14 cellular contexts compared by ENCODE assay signal in the genomic region with DNA sequence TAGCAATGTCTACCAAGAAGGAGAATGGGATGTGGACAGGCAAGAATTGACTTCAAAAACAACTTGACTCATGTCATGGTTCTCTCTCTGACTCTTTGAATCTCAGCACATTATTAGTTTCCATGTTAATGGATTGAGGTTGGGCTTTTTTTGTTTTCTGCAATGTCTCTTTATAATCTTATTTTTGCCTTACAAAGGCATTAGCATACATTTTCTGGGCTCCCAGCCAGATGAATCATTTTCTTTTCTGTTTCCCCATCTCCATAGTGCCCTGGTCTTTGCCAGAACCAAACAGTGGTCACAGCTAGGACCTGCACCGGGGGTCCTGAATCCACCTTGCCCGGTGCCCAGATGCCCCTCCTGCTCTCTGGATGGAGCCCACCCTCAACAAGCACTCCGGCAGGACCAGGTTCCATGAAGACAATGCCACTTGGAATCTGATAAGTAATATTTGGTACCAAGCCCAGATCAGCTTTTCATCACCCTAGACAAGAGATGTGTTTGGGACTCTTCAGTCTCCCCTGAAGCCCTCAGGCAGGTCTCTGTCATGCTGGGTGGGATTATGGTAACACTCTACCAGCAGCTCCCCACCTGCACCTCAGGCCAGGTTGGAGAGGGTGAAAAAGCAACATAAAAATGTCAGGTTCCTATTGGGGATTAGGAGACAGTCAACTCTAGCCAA.
DNase-seq lines count a peak whose midpoint lies in the region; ATAC-seq, FAIRE-seq and TF ChIP-seq lines count a peak whose summit lies in the region.
"Had no signal": no experiment of that assay in that cellular context is flagged by ENCODE, and none has a peak within 500 bp of the region (broad histone marks: within the 10 kb centered on the region; RNA-seq: fewer than 3 reads in every experiment).

No MANE protein-coding gene starts in this region.

- H3K4me1 Mint-ChIP-seq in Calu3 (ENCODE audit: low read depth, unreplicated experiment): peaks cover 20% of the 10 kb centered on the region
- H3K4me1 Mint-ChIP-seq: activated T-helper 17 cell treated with anti-CD3 and anti-CD28 coated beads, Interleukin-2, amount 50 U/mL, for 72 hours had no signal

- H3K27me3 ChIP-seq in GM12878 (replicated peaks in 1 of 2; ENCODE audit: control insufficient read depth in 2 of 2, insufficient read depth in 2 of 2, low read length in 1 of 2): no peaks in the 10 kb centered on the region
- H3K27me3 ChIP-seq in WERI-Rb-1 (ENCODE audit: insufficient read depth, low read depth, severe bottlenecking): no peaks in the 10 kb centered on the region
- H3K27me3 ChIP-seq: sigmoid colon had no signal

- no peak for TF ChIP-seq RAD21 in GM12878 (IDR thresholded peaks at IDR 0.05; ENCODE audit: insufficient read depth, low read depth, low read length)

- no peak overlapping the region for H3K4me3 Mint-ChIP-seq in Calu3 (ENCODE audit: low read depth, unreplicated experiment)
- H3K4me3 Mint-ChIP-seq: activated T-helper 17 cell treated with anti-CD3 and anti-CD28 coated beads, Interleukin-2, amount 50 U/mL, for 72 hours had no signal

- H3K27me3 Mint-ChIP-seq in Calu3 (ENCODE audit: unreplicated experiment): peaks cover 14% of the 10 kb centered on the region

- no peaks in the 10 kb centered on the region for H3K9me3 Mint-ChIP-seq in Calu3 (ENCODE audit: low read depth, unreplicated experiment)
- H3K9me3 Mint-ChIP-seq: activated T-helper 17 cell treated with anti-CD3 and anti-CD28 coated beads, Interleukin-2, amount 50 U/mL, for 72 hours had no signal

- intact Hi-C loops in Calu3 (cut with micrococcal nuclease; ENCODE audit: unreplicated experiment) (no loop called here), GM12878 (cut with micrococcal nuclease; ENCODE audit: unreplicated experiment) (no loop called here)

- BruUV-seq in Calu3 (replicated peaks; lab: Mats Ljungman, UMichigan) (no TSS peak), GM12878 (replicated peaks; lab: Mats Ljungman, UMichigan) (no TSS peak)

- H3K27ac ChIP-seq in GM12878 (ENCODE audit: control insufficient read depth, insufficient read depth): no peak overlapping the region
- H3K27ac ChIP-seq in WERI-Rb-1: no peak overlapping the region
- H3K27ac ChIP-seq: sigmoid colon had no signal

- no peak overlapping the region for H2AFZ ChIP-seq in GM12878 (ENCODE audit: control insufficient read depth, low read depth, low read length)

- ATAC-seq in GM12878 (no peak), HG02973 (IDR thresholded peaks at IDR 0.05; ENCODE audit: unreplicated experiment) (no peak)
- ATAC-seq: activated T-helper 17 cell treated with anti-CD3 and anti-CD28 coated beads, Interleukin-2, amount 50 U/mL, for 72 hours had no signal

- TF ChIP-seq CTCF in Calu3 (IDR thresholded peaks at IDR 0.05; ENCODE audit: unreplicated experiment) (no peak), GM12878 (IDR thresholded peaks at IDR 0.05 in 2 of 3, conservative IDR thresholded peaks at IDR 0.05 in 1 of 3; ENCODE audit: control insufficient read depth in 2 of 3, extremely low read depth in 1 of 3, insufficient read depth in 1 of 3, low read depth in 3 of 3, low read length in 3 of 3) (no peak), WERI-Rb-1 (IDR thresholded peaks at IDR 0.05; ENCODE audit: low read depth, low read length) (no peak)

- no peaks in the 10 kb centered on the region for H3K36me3 ChIP-seq in GM12878 (ENCODE audit: control insufficient read depth in 2 of 2, insufficient read depth in 2 of 2, low read length in 1 of 2)
- H3K36me3 ChIP-seq in WERI-Rb-1: no peaks in the 10 kb centered on the region
- H3K36me3 ChIP-seq: sigmoid colon had no signal

- 3% methylated on average over 3 of the region's 3 CpGs for WGBS in GM12878 (ENCODE audit: insufficient coverage, insufficient replicate concordance, low lambda C conversion rate, missing lambda C conversion rate)

- no peaks in the 10 kb centered on the region for H4K20me1 ChIP-seq in GM12878 (ENCODE audit: control insufficient read depth, insufficient read depth)

- POLR2A ChIA-PET in GM12878 (lab: Charles Lee): no interaction called here

- no peaks in the 10 kb centered on the region for H3K79me2 ChIP-seq in GM12878 (ENCODE audit: control insufficient read depth, insufficient read depth, low read length)

- FAIRE-seq in GM12878 (lab: Jason Lieb, UNC): peak; percentile 85
- FAIRE-seq: TTC549 had no signal

- H3K9ac ChIP-seq in GM12878 (ENCODE audit: control insufficient read depth, insufficient read depth, low read length): no peak overlapping the region

- DNase-seq in Calu3 (peak; percentile 74), NCI-H1092 treated with DMSO at 0.1 percent for 48 hours (lab: John Stamatoyannopoulos, UW) (peak; percentile 90), GM12878 (ENCODE audit: low read depth, low spot score) (no peak), left kidney (ENCODE audit: low read depth, low spot score) (peak; percentile 45), WERI-Rb-1 (no peak), OCI-M1 (lab: John Stamatoyannopoulos, UW) (no peak), SK-N-DZ (ENCODE audit: low spot score) (no peak)
- DNase-seq: DMS53; effector CD8-positive, alpha-beta T cell; sigmoid colon had no signal

- no peaks in the 10 kb centered on the region for H3K9me3 ChIP-seq in GM12878 (replicated peaks; ENCODE audit: control insufficient read depth, insufficient read depth, low read length)
- no peaks in the 10 kb centered on the region for H3K9me3 ChIP-seq in WERI-Rb-1 (ENCODE audit: severe bottlenecking)

- RAD21 ChIA-PET in GM12878 (lab: Charles Lee; ENCODE audit: unreplicated experiment): no interaction called here

- no peak for TF ChIP-seq EP300 in GM12878 (IDR thresholded peaks at IDR 0.05; ENCODE audit: borderline replicate concordance in 1 of 2, control insufficient read depth in 1 of 2, low read depth in 2 of 2, low read length in 2 of 2)

- H3K36me3 Mint-ChIP-seq in Calu3 (ENCODE audit: insufficient read depth, unreplicated experiment): peaks cover 13% of the 10 kb centered on the region

- H3K4me3 ChIP-seq in GM12878 (no peak overlapping the region), WERI-Rb-1 (ENCODE audit: low read depth, low read length) (no peak overlapping the region)
- H3K4me3 ChIP-seq: lung, sigmoid colon had no signal

- H3K4me2 ChIP-seq in GM12878 (ENCODE audit: control insufficient read depth, insufficient read depth): no peak overlapping the region

- CTCF ChIA-PET in Calu3 (lab: Charles Lee): interaction anchor here (0.6 to 1.3 kb wide), 2 partner anchors 9 to 745 kb away, joined by 3 read pairs; no protein-coding TSS in a partner anchor
- CTCF ChIA-PET in GM12878 (lab: Yijun Ruan, JAX): no interaction called here

- H3K4me1 ChIP-seq in GM12878 (ENCODE audit: control insufficient read depth, insufficient read depth, low read length): no peaks in the 10 kb centered on the region
- H3K4me1 ChIP-seq: sigmoid colon had no signal

- in situ Hi-C loops in GM12878 (cut with MboI): no loop called here

- peak overlapping the region; percentile 33 for H3K27ac Mint-ChIP-seq in Calu3 (ENCODE audit: unreplicated experiment)
- H3K27ac Mint-ChIP-seq: activated T-helper 17 cell treated with anti-CD3 and anti-CD28 coated beads, Interleukin-2, amount 50 U/mL, for 72 hours had no signal

- no peak for TF ChIP-seq POLR2A in GM12878 (IDR thresholded peaks at IDR 0.05; ENCODE audit: low read depth, low read length)

- SMC1A ChIA-PET in GM12878 (lab: Charles Lee; ENCODE audit: uncharacterized antibody, unreplicated experiment): no interaction called here

TF ChIP-seq in GM12878, 131 proteins besides CTCF, POLR2A, EP300 and RAD21 (continues in another document):
- TF ChIP-seq, protein P1, sequence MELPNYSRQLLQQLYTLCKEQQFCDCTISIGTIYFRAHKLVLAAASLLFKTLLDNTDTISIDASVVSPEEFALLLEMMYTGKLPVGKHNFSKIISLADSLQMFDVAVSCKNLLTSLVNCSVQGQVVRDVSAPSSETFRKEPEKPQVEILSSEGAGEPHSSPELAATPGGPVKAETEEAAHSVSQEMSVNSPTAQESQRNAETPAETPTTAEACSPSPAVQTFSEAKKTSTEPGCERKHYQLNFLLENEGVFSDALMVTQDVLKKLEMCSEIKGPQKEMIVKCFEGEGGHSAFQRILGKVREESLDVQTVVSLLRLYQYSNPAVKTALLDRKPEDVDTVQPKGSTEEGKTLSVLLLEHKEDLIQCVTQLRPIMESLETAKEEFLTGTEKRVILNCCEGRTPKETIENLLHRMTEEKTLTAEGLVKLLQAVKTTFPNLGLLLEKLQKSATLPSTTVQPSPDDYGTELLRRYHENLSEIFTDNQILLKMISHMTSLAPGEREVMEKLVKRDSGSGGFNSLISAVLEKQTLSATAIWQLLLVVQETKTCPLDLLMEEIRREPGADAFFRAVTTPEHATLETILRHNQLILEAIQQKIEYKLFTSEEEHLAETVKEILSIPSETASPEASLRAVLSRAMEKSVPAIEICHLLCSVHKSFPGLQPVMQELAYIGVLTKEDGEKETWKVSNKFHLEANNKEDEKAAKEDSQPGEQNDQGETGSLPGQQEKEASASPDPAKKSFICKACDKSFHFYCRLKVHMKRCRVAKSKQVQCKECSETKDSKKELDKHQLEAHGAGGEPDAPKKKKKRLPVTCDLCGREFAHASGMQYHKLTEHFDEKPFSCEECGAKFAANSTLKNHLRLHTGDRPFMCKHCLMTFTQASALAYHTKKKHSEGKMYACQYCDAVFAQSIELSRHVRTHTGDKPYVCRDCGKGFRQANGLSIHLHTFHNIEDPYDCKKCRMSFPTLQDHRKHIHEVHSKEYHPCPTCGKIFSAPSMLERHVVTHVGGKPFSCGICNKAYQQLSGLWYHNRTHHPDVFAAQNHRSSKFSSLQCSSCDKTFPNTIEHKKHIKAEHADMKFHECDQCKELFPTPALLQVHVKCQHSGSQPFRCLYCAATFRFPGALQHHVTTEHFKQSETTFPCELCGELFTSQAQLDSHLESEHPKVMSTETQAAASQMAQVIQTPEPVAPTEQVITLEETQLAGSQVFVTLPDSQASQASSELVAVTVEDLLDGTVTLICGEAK (IDR thresholded peaks at IDR 0.05; ENCODE audit: borderline replicate concordance): no peak
- no peak for TF ChIP-seq EED (IDR thresholded peaks at IDR 0.05; ENCODE audit: low read depth)
- TF ChIP-seq TCF3 (IDR thresholded peaks at IDR 0.05; ENCODE audit: borderline replicate concordance, insufficient read depth, low read depth, low read length): no peak
- TF ChIP-seq, protein P2, sequence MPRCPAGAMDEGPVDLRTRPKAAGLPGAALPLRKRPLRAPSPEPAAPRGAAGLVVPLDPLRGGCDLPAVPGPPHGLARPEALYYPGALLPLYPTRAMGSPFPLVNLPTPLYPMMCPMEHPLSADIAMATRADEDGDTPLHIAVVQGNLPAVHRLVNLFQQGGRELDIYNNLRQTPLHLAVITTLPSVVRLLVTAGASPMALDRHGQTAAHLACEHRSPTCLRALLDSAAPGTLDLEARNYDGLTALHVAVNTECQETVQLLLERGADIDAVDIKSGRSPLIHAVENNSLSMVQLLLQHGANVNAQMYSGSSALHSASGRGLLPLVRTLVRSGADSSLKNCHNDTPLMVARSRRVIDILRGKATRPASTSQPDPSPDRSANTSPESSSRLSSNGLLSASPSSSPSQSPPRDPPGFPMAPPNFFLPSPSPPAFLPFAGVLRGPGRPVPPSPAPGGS (IDR thresholded peaks at IDR 0.05; ENCODE audit: borderline replicate concordance, insufficient read depth, low read depth, low read length, poor library complexity, severe bottlenecking): no peak

Comparison
In these comparisons a context has a peak if more than half of its experiments do, and no peak if none do; other contexts are left out.
1. DNase-seq: peak in Calu3 (single experiment), NCI-H1092 treated with DMSO at 0.1 percent for 48 hours (single experiment) and left kidney (single experiment); none in GM12878 (single experiment), WERI-Rb-1 (single experiment), OCI-M1 (single experiment) and SK-N-DZ (single experiment).